1 cellular context compared by ENCODE assay signal in the genomic region with DNA sequence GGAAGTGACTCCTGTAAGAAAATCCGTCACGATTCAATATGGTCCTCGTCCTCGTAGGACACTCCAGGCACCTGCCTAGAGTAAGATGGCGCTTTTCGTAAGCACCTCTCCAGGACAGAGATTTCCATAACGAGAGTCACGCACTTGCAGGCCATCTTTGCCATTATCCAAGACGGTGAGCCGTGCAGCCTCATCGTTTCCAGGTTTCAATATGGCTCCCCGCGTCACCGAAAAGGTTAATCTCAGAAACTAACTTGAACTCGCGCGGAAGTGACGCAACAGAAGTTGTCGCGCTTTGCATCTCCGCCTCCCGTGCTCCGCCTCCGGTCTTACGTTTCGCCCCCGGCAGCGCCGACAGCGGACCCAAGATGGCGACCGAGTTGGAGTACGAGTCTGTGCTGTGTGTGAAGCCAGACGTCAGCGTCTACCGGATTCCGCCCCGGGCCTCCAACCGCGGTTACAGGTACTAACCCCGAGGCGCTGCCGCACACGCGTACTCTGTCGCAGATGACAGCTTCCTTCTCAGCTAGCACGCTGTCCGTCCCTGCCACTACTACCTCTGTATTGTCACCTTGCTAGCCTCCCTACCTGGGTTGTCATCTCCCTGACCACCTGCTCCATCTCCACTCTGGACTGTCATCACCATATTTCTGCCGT.
TF ChIP-seq lines count a peak whose summit lies in the region.

Gene NECAP1, plus strand, starts transcription at position 354 of the 657 bp plus-strand sequence. Its CDS starts 15 bp downstream, at position 369.

TF ChIP-seq in HepG2, 621 proteins besides CTCF, POLR2A, EP300 and RAD21 (continued from another document):
- TF ChIP-seq, protein P1, sequence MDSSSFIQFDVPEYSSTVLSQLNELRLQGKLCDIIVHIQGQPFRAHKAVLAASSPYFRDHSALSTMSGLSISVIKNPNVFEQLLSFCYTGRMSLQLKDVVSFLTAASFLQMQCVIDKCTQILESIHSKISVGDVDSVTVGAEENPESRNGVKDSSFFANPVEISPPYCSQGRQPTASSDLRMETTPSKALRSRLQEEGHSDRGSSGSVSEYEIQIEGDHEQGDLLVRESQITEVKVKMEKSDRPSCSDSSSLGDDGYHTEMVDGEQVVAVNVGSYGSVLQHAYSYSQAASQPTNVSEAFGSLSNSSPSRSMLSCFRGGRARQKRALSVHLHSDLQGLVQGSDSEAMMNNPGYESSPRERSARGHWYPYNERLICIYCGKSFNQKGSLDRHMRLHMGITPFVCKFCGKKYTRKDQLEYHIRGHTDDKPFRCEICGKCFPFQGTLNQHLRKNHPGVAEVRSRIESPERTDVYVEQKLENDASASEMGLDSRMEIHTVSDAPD (CRISPR knock-in tag; IDR thresholded peaks at IDR 0.05), result 0 out of 2 replicates have a peak, but pooled peaks have one; percentile 29
- TF ChIP-seq SOX5 (CRISPR knock-in tag; IDR thresholded peaks at IDR 0.05; ENCODE audit: borderline replicate concordance) (peak; percentile 67; the same call in 1 of the 2 replicates), XBP1 (CRISPR knock-in tag; IDR thresholded peaks at IDR 0.05) (no peak), FIP1L1 (IDR thresholded peaks at IDR 0.05; ENCODE audit: borderline replicate concordance, insufficient read depth, low read depth, low read length) (no peak), PAF1 (CRISPR knock-in tag; IDR thresholded peaks at IDR 0.05) (no peak), ZNF740 (CRISPR knock-in tag; IDR thresholded peaks at IDR 0.05) (no peak), ZKSCAN8 (CRISPR knock-in tag; IDR thresholded peaks at IDR 0.05; ENCODE audit: borderline replicate concordance) (no peak), ZNF207 (IDR thresholded peaks at IDR 0.05; ENCODE audit: borderline replicate concordance) (no peak), ZNF276 (CRISPR knock-in tag; IDR thresholded peaks at IDR 0.05; ENCODE audit: low read depth) (no peak), ZFP82 (CRISPR knock-in tag; IDR thresholded peaks at IDR 0.05; ENCODE audit: borderline replicate concordance) (no peak), PRPF4 (IDR thresholded peaks at IDR 0.05; ENCODE audit: low read depth, low read length, poor library complexity, severe bottlenecking) (no peak), POGZ (CRISPR knock-in tag; IDR thresholded peaks at IDR 0.05) (peak; percentile 94), ZNF441 (CRISPR knock-in tag; IDR thresholded peaks at IDR 0.05; ENCODE audit: borderline replicate concordance) (no peak; the same call in 1 of the 2 replicates), ZNF354B (CRISPR knock-in tag; IDR thresholded peaks at IDR 0.05) (no peak), HMG20A (CRISPR knock-in tag; IDR thresholded peaks at IDR 0.05; ENCODE audit: borderline replicate concordance) (peak; percentile 34; the same call in 1 of the 2 replicates), NR3C1 (CRISPR knock-in tag; IDR thresholded peaks at IDR 0.05) (no peak), LRRFIP1 (CRISPR knock-in tag; conservative IDR thresholded peaks at IDR 0.05) (no peak), DNMT3B (CRISPR knock-in tag; conservative IDR thresholded peaks at IDR 0.05) (no peak), ZNF605 (CRISPR knock-in tag; IDR thresholded peaks at IDR 0.05) (peak; percentile 63; the same call in 1 of the 2 replicates)
- TF ChIP-seq, protein P2, sequence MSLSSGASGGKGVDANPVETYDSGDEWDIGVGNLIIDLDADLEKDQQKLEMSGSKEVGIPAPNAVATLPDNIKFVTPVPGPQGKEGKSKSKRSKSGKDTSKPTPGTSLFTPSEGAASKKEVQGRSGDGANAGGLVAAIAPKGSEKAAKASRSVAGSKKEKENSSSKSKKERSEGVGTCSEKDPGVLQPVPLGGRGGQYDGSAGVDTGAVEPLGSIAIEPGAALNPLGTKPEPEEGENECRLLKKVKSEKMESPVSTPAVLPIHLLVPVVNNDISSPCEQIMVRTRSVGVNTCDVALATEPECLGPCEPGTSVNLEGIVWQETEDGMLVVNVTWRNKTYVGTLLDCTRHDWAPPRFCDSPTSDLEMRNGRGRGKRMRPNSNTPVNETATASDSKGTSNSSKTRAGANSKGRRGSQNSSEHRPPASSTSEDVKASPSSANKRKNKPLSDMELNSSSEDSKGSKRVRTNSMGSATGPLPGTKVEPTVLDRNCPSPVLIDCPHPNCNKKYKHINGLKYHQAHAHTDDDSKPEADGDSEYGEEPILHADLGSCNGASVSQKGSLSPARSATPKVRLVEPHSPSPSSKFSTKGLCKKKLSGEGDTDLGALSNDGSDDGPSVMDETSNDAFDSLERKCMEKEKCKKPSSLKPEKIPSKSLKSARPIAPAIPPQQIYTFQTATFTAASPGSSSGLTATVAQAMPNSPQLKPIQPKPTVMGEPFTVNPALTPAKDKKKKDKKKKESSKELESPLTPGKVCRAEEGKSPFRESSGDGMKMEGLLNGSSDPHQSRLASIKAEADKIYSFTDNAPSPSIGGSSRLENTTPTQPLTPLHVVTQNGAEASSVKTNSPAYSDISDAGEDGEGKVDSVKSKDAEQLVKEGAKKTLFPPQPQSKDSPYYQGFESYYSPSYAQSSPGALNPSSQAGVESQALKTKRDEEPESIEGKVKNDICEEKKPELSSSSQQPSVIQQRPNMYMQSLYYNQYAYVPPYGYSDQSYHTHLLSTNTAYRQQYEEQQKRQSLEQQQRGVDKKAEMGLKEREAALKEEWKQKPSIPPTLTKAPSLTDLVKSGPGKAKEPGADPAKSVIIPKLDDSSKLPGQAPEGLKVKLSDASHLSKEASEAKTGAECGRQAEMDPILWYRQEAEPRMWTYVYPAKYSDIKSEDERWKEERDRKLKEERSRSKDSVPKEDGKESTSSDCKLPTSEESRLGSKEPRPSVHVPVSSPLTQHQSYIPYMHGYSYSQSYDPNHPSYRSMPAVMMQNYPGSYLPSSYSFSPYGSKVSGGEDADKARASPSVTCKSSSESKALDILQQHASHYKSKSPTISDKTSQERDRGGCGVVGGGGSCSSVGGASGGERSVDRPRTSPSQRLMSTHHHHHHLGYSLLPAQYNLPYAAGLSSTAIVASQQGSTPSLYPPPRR (CRISPR knock-in tag; IDR thresholded peaks at IDR 0.05; ENCODE audit: borderline replicate concordance), result 0 out of 2 replicates have a peak, but pooled peaks have one; percentile 21
- TF ChIP-seq, protein P3, sequence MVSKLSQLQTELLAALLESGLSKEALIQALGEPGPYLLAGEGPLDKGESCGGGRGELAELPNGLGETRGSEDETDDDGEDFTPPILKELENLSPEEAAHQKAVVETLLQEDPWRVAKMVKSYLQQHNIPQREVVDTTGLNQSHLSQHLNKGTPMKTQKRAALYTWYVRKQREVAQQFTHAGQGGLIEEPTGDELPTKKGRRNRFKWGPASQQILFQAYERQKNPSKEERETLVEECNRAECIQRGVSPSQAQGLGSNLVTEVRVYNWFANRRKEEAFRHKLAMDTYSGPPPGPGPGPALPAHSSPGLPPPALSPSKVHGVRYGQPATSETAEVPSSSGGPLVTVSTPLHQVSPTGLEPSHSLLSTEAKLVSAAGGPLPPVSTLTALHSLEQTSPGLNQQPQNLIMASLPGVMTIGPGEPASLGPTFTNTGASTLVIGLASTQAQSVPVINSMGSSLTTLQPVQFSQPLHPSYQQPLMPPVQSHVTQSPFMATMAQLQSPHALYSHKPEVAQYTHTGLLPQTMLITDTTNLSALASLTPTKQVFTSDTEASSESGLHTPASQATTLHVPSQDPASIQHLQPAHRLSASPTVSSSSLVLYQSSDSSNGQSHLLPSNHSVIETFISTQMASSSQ (IDR thresholded peaks at IDR 0.05; ENCODE audit: low read depth), result no peak; the same call in 1 of the 2 replicates
- TF ChIP-seq, protein P3 (CRISPR knock-in tag; IDR thresholded peaks at IDR 0.05; ENCODE audit: borderline replicate concordance), result peak; percentile 28; the same call in 1 of the 2 replicates
- TF ChIP-seq, protein P4, sequence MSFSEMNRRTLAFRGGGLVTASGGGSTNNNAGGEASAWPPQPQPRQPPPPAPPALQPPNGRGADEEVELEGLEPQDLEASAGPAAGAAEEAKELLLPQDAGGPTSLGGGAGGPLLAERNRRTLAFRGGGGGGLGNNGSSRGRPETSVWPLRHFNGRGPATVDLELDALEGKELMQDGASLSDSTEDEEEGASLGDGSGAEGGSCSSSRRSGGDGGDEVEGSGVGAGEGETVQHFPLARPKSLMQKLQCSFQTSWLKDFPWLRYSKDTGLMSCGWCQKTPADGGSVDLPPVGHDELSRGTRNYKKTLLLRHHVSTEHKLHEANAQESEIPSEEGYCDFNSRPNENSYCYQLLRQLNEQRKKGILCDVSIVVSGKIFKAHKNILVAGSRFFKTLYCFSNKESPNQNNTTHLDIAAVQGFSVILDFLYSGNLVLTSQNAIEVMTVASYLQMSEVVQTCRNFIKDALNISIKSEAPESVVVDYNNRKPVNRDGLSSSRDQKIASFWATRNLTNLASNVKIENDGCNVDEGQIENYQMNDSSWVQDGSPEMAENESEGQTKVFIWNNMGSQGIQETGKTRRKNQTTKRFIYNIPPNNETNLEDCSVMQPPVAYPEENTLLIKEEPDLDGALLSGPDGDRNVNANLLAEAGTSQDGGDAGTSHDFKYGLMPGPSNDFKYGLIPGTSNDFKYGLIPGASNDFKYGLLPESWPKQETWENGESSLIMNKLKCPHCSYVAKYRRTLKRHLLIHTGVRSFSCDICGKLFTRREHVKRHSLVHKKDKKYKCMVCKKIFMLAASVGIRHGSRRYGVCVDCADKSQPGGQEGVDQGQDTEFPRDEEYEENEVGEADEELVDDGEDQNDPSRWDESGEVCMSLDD (CRISPR knock-in tag; IDR thresholded peaks at IDR 0.05; ENCODE audit: borderline replicate concordance), result no peak
TF ChIP-seq in HepG2: peak in this region for 255.
